Comparison of ENCODE assay signal across 10 cellular contexts in genomic region chr1:178055093-178055492, GRCh38. TPM values are rescaled to one million over a fixed set of nuclear protein-coding genes. Genes with fewer than 3 reads are reported as not detected.
A peak's percentile ranks its signal among the peaks of the same experiment; 100 is the strongest.
DNase-seq lines count a peak whose midpoint lies in the region; ATAC-seq and TF ChIP-seq lines count a peak whose summit lies in the region.
"Had no signal": no experiment of that assay in that cellular context is flagged by ENCODE, and none has a peak within 500 bp of the region (broad histone marks: within the 10 kb centered on the region; RNA-seq: fewer than 3 reads in every experiment).

No MANE protein-coding gene starts in this region.

- H3K4me1 Mint-ChIP-seq in T-helper 17 cell = no peaks in the 10 kb centered on the region

- no peaks in the 10 kb centered on the region for H3K36me3 Mint-ChIP-seq in T-helper 17 cell (ENCODE audit: low read depth)

- H3K9me3 ChIP-seq in RWPE2 (ENCODE audit: severe bottlenecking) (no peaks in the 10 kb centered on the region), T-helper 17 cell (ENCODE audit: control insufficient read depth, low read length, poor library complexity, severe bottlenecking) (no peaks in the 10 kb centered on the region)

- H3K4me3 ChIP-seq in RWPE2 (ENCODE audit: severe bottlenecking) = no peak overlapping the region

- H3K27me3 Mint-ChIP-seq in T-helper 17 cell = no peaks in the 10 kb centered on the region

- no peak overlapping the region for H3K4me3 Mint-ChIP-seq in T-helper 17 cell
- H3K4me3 Mint-ChIP-seq: nephron had no signal

- no peak overlapping the region for H3K27ac Mint-ChIP-seq in T-helper 17 cell

- peaks cover 10% of the 10 kb centered on the region for H3K4me1 ChIP-seq in RWPE2 (ENCODE audit: insufficient read depth, poor library complexity, severe bottlenecking)

- H3K27ac ChIP-seq in 22Rv1 (no peak overlapping the region), RWPE2 (ENCODE audit: poor library complexity, severe bottlenecking) (peak overlapping the region; percentile 20)

- ATAC-seq in RWPE2 (ENCODE audit: low read depth) (peak; percentile 83), left ventricle myocardium superior (peak; percentile 50), T-helper 17 cell (no peak), HG02938 (IDR thresholded peaks at IDR 0.05; ENCODE audit: unreplicated experiment) (no peak), GM21381 (IDR thresholded peaks at IDR 0.05; ENCODE audit: unreplicated experiment) (no peak)

- peak; percentile 79 for TF ChIP-seq CTCF in 22Rv1 (IDR thresholded peaks at IDR 0.05)
- TF ChIP-seq CTCF in GM20000 (IDR thresholded peaks at IDR 0.05; ENCODE audit: extremely low read depth, missing control alignments) = peak; percentile 10
- TF ChIP-seq CTCF in RWPE2 (IDR thresholded peaks at IDR 0.05; ENCODE audit: poor library complexity, severe bottlenecking) = peak; percentile 70

- DNase-seq in GM20000 (ENCODE audit: low spot score) (no peak), RWPE2 (ENCODE audit: low spot score) (no peak), left ventricle myocardium superior (peak; percentile 65), activated gamma-delta T cell treated with Interleukin-2 at 50 U/mL for 16 hours (no peak), T-helper 17 cell (no peak)

- intact Hi-C loops in left ventricle myocardium superior (cut with micrococcal nuclease) = no loop called here

- H3K27me3 ChIP-seq in RWPE2 (ENCODE audit: insufficient read depth, poor library complexity, severe bottlenecking) = no peaks in the 10 kb centered on the region

- no peaks in the 10 kb centered on the region for H3K36me3 ChIP-seq in RWPE2 (ENCODE audit: low read depth)

RNA-seq across cellular contexts. Expression of gene RASAL2, which starts 38.8 kb away (rescaled TPM):
- total RNA-seq in left ventricle myocardium superior = 26.4 TPM
- total RNA-seq in T-helper 17 cell = under 1 TPM; 0.07 to 0.29 TPM
- total RNA-seq: activated CD8-positive, alpha-beta memory T cell treated with anti-CD3 and anti-CD28 coated beads for 36 hours had no signal

Comparison
In these comparisons a context has a peak if more than half of its experiments do, and no peak if none do; other contexts are left out.
1. CTCF ChIP-seq: peak in every context shown above with its lines; median percentile 79 in 22Rv1; 70 in RWPE2; 10 in GM20000.
2. ATAC-seq: peak in RWPE2 (single experiment) and left ventricle myocardium superior (single experiment); none in T-helper 17 cell (single experiment), HG02938 (single experiment) and GM21381 (single experiment).
3. RNA of gene RASAL2, which starts 38.8 kb away (total RNA-seq): 26.4 TPM in left ventricle myocardium superior (single experiment); 0.07 to 0.29 TPM in T-helper 17 cell; every median in the first group is over 10 times any median in the second.